Comparison of ENCODE assay signal across 12 cellular contexts in the genomic region with DNA sequence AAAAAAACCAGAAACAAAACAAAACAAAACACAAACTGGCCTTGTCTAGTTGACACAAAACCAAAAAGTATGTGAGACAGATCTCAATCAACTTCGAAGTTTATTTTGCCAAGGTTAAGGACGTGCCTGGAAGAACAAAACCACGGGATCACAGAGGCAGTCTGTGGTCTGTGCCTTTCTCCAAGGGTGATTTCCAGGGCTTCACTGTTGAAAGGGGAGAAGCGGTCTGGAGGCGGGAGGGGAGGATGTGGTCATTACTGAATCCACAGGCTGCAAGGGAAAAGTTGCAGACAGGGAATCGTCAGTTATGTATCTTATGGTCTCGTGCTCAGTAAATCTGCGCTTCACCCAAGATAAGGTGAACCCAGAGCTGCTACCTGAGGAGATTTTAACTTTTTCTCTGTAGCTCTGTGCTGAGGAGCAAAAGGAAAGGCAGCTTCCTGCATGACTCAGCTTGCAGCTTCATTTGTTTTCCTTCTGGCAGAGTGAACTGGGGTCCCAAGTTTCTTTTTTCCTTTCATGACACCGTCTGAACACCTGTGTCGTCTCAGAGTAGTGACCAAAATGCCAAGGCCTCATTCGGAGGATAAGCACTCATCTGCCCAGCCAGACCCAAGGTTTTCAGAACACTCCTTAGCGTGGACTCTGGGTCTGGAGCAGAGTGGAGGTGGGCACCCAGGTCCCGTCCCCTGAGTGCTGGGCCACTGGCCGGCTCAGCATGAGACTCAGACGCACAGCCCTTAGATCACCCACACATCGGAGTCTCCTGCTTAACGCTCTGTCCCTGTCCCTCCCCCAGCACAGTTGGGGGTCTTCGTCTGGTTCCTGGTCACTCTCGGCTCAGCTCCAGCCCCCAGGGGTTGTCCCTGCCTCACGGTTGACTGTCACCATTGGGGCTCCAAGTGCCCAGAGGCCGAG. TPM values are rescaled to one million over a fixed set of nuclear protein-coding genes. Genes with fewer than 3 reads are reported as not detected.
DNase-seq lines count a peak whose midpoint lies in the region; TF ChIP-seq lines count a peak whose summit lies in the region.
"Had no signal": no experiment of that assay in that cellular context is flagged by ENCODE, and none has a peak within 500 bp of the region (broad histone marks: within the 10 kb centered on the region; RNA-seq: fewer than 3 reads in every experiment).

No MANE protein-coding gene starts in this region.

- H3K36me3 Mint-ChIP-seq in Caco-2 (ENCODE audit: insufficient read depth, unreplicated experiment), result no peaks in the 10 kb centered on the region
- H3K36me3 Mint-ChIP-seq: brain had no signal

- H3K9me3 Mint-ChIP-seq in Caco-2 (ENCODE audit: unreplicated experiment), result no peaks in the 10 kb centered on the region
- H3K9me3 Mint-ChIP-seq: activated CD4-positive, alpha-beta memory T cell treated with anti-CD3 and anti-CD28 coated beads, Interleukin-2, amount 10 ng/mL, durations not matched to agents 7 days and 5 days had no signal

- H3K4me3 Mint-ChIP-seq in Caco-2 (ENCODE audit: unreplicated experiment), result no peak overlapping the region
- H3K4me3 Mint-ChIP-seq: activated CD4-positive, alpha-beta memory T cell treated with anti-CD3 and anti-CD28 coated beads, Interleukin-2, amount 10 ng/mL, durations not matched to agents 7 days and 5 days had no signal

- H3K36me3 ChIP-seq in Caco-2 (ENCODE audit: control insufficient read depth, insufficient read depth, low read length), result no peaks in the 10 kb centered on the region
- H3K36me3 ChIP-seq in MG63, result no peaks in the 10 kb centered on the region
- no peaks in the 10 kb centered on the region for H3K36me3 ChIP-seq in esophagus muscularis mucosa
- H3K36me3 ChIP-seq in ascending aorta, result no peaks in the 10 kb centered on the region

- H3K27ac Mint-ChIP-seq in Caco-2 (ENCODE audit: unreplicated experiment), result peak overlapping the region; percentile 13
- H3K27ac Mint-ChIP-seq: activated CD4-positive, alpha-beta memory T cell treated with anti-CD3 and anti-CD28 coated beads, Interleukin-2, amount 10 ng/mL, durations not matched to agents 7 days and 5 days had no signal

- TF ChIP-seq CTCF in Caco-2 (IDR thresholded peaks at IDR 0.05; ENCODE audit: insufficient read depth in 1 of 2, low read depth in 1 of 2, low read length in 1 of 2, severe bottlenecking in 1 of 2, unreplicated experiment in 1 of 2), result no peak
- TF ChIP-seq CTCF in esophagus muscularis mucosa (IDR thresholded peaks at IDR 0.05), result no peak
- no peak for TF ChIP-seq CTCF in ascending aorta (IDR thresholded peaks at IDR 0.05)

- BruUV-seq in Caco-2 (replicated peaks; lab: Mats Ljungman, UMichigan), result no TSS peak

- POLR2A ChIA-PET in Caco-2 (lab: Charles Lee), result interaction anchor here (0.6 kb wide), 1 partner anchor 84 kb away, joined by 3 read pairs; no protein-coding TSS in a partner anchor

- TF ChIP-seq POLR2A in esophagus muscularis mucosa (IDR thresholded peaks at IDR 0.05; ENCODE audit: low read depth), result no peak

- no peaks in the 10 kb centered on the region for H3K27me3 Mint-ChIP-seq in Caco-2 (ENCODE audit: insufficient read depth, unreplicated experiment)

- intact Hi-C loops in Caco-2 (cut with micrococcal nuclease; ENCODE audit: unreplicated experiment), result no loop called here
- intact Hi-C loops in esophagus muscularis mucosa (cut with DNase I), result no loop called here
- intact Hi-C loops in ascending aorta (cut with DNase I), result no loop called here

- H3K27ac ChIP-seq in esophagus muscularis mucosa (replicated peaks in 1 of 4), result no peak overlapping the region
- H3K27ac ChIP-seq in ascending aorta, result no peak overlapping the region
- H3K27ac ChIP-seq: parathyroid adenoma had no signal

- no peaks in the 10 kb centered on the region; the same call in 1 of the 2 replicates for H3K4me1 ChIP-seq in Caco-2
- no peaks in the 10 kb centered on the region for H3K4me1 ChIP-seq in esophagus muscularis mucosa
- no peaks in the 10 kb centered on the region for H3K4me1 ChIP-seq in ascending aorta
- H3K4me1 ChIP-seq: parathyroid adenoma had no signal

- no peaks in the 10 kb centered on the region for H3K9me3 ChIP-seq in Caco-2
- H3K9me3 ChIP-seq in MG63, result no peaks in the 10 kb centered on the region
- H3K9me3 ChIP-seq in esophagus muscularis mucosa, result no peaks in the 10 kb centered on the region
- H3K9me3 ChIP-seq in ascending aorta, result no peaks in the 10 kb centered on the region

- H3K27me3 ChIP-seq in Caco-2 (replicated peaks; ENCODE audit: control insufficient read depth, insufficient read depth, low read length), result no peaks in the 10 kb centered on the region
- no peaks in the 10 kb centered on the region for H3K27me3 ChIP-seq in MG63
- H3K27me3 ChIP-seq in esophagus muscularis mucosa, result peaks cover 0 to 25% (median 0%) of the 10 kb centered on the region in 4 donors
- H3K27me3 ChIP-seq in ascending aorta, result no peaks in the 10 kb centered on the region

- no peaks in the 10 kb centered on the region for H3K4me1 Mint-ChIP-seq in Caco-2 (ENCODE audit: low read depth, unreplicated experiment)

- no peak for TF ChIP-seq EP300 in esophagus muscularis mucosa (IDR thresholded peaks at IDR 0.05)

- WGBS in esophagus muscularis mucosa, result 57% methylated on average over 21 of the region's 21 CpGs

- H3K4me3 ChIP-seq in Caco-2 (ENCODE audit: low read depth, low read length), result no peak overlapping the region
- H3K4me3 ChIP-seq in MG63, result no peak overlapping the region
- H3K4me3 ChIP-seq in esophagus muscularis mucosa, result no peak overlapping the region
- H3K4me3 ChIP-seq in ascending aorta, result no peak overlapping the region

- no peak for DNase-seq in Caco-2
- DNase-seq in MG63, result peak; percentile 58
- peak; percentile 41 for DNase-seq in dedifferentiated amniotic fluid mesenchymal stem cell (ENCODE audit: extremely low spot score)
- DNase-seq in myocyte (ENCODE audit: low read depth), result peak; percentile 71
- no peak for DNase-seq in esophagus muscularis mucosa (ENCODE audit: extremely low spot score)
- DNase-seq in GM19238 (ENCODE audit: insufficient read length, low spot score), result no peak
- no peak for DNase-seq in ascending aorta (ENCODE audit: low spot score in 2 of 2)
- DNase-seq in superior temporal gyrus (ENCODE audit: extremely low spot score), result no peak
- DNase-seq: activated CD4-positive, alpha-beta memory T cell treated with anti-CD3 and anti-CD28 coated beads, Interleukin-2, amount 10 ng/mL, durations not matched to agents 7 days and 5 days; NCI-H1417 had no signal

- CTCF ChIA-PET in Caco-2 (lab: Charles Lee), result no interaction called here

RNA-seq across cellular contexts. Expression of a gene that starts 25.9 kb away (rescaled TPM):
- 0.48 and 0.58 TPM in 2 replicates for total RNA-seq in Caco-2 (2022)
- total RNA-seq in MG63 (2014; rRNA removed; shearing (Covaris generic); ENCODE audit: low replicate concordance), result 3.0 and 5.4 TPM in 2 replicates
- total RNA-seq in myocyte, result 0.68 and 0.94 TPM in 2 replicates
- polyA plus RNA-seq in myocyte (2012), result 1.9 TPM
- total RNA-seq in esophagus muscularis mucosa, result 1 to 10 TPM in 2 of 4 donors, under 1 TPM in 2; 0.63 to 1.7 (median 1.1) TPM
- not detected for total RNA-seq in ascending aorta

Comparison
In these comparisons a context has a peak if more than half of its experiments do, and no peak if none do; other contexts are left out.
1. DNase-seq: peak in MG63 (single experiment), dedifferentiated amniotic fluid mesenchymal stem cell (single experiment) and myocyte (single experiment); none in Caco-2 (0 of 2), esophagus muscularis mucosa (single experiment), GM19238 (single experiment), ascending aorta (0 of 2) and superior temporal gyrus (single experiment).